Comparison of ENCODE assay signal across 8 cellular contexts in genomic region chr20:47968541-47969310, GRCh38.
"Had no signal": no experiment of that assay in that cellular context is flagged by ENCODE, and none has a peak within 500 bp of the region (broad histone marks: within the 10 kb centered on the region; RNA-seq: fewer than 3 reads in every experiment).

No MANE protein-coding gene starts in this region.

- H3K27ac ChIP-seq: HL-60 had no signal

- H2AFZ ChIP-seq: GM23338 had no signal

- H3K4me2 ChIP-seq: GM23338 had no signal

- H3K4me3 ChIP-seq: GM23338, HAP-1, K562 had no signal

- H3K4me3 Mint-ChIP-seq: GM23338, HFFc6 had no signal

- H3K27ac Mint-ChIP-seq: GM23338, HFFc6 had no signal

- DNase-seq: HFFc6, IMR-90, KG1 had no signal

- FAIRE-seq: K562 had no signal

- H3K36me3 ChIP-seq: HAP-1 had no signal

- ATAC-seq: HCT116 had no signal

- H3K9me3 ChIP-seq: HAP-1 had no signal
